22 cellular contexts compared by ENCODE assay signal in genomic region chr6:37524025-37524647, GRCh38. TPM values are rescaled to one million over a fixed set of nuclear protein-coding genes. Genes with fewer than 3 reads are reported as not detected.
A peak's percentile ranks its signal among the peaks of the same experiment; 100 is the strongest.
DNase-seq lines count a peak whose midpoint lies in the region; ATAC-seq and TF ChIP-seq lines count a peak whose summit lies in the region.
"Had no signal": no experiment of that assay in that cellular context is flagged by ENCODE, and none has a peak within 500 bp of the region (broad histone marks: within the 10 kb centered on the region; RNA-seq: fewer than 3 reads in every experiment).

No MANE protein-coding gene starts in this region.

- H3K4me2 ChIP-seq in PC-3 (ENCODE audit: low read length) (peak overlapping the region; percentile 86), skeletal muscle satellite cell (ENCODE audit: low read length) (peak overlapping the region; percentile 48)
- H3K4me2 ChIP-seq: neural progenitor cell had no signal

- no peaks in the 10 kb centered on the region for H3K9me2 ChIP-seq in PC-3 (replicated peaks; ENCODE audit: low read length)

- no peaks in the 10 kb centered on the region for H3K36me3 ChIP-seq in PC-3 (ENCODE audit: low read depth, low read length)
- no peaks in the 10 kb centered on the region for H3K36me3 ChIP-seq in skeletal muscle satellite cell (ENCODE audit: insufficient read depth, low read length)
- H3K36me3 ChIP-seq: neural progenitor cell, upper lobe of left lung had no signal

- ATAC-seq in PC-3 (peak; percentile 77), GM19463 (IDR thresholded peaks at IDR 0.05; ENCODE audit: unreplicated experiment) (no peak), GM18502 (IDR thresholded peaks at IDR 0.05; ENCODE audit: poor library complexity, unreplicated experiment) (no peak)
- ATAC-seq: body of pancreas had no signal

- intact Hi-C loops in PC-3 (cut with micrococcal nuclease), result no loop called here

- no peak for TF ChIP-seq CTCF in PC-3 (conservative IDR thresholded peaks at IDR 0.05; ENCODE audit: low read depth, low read length)
- no peak for TF ChIP-seq CTCF in choroid plexus epithelial cell (conservative IDR thresholded peaks at IDR 0.05; ENCODE audit: low read depth, low read length)

- H3K4me3 ChIP-seq in PC-3 (ENCODE audit: low read length), result peak overlapping the region; percentile 53; the same call in 1 of the 2 replicates
- H3K4me3 ChIP-seq in choroid plexus epithelial cell (ENCODE audit: low read depth, low read length), result no peak overlapping the region
- no peak overlapping the region for H3K4me3 ChIP-seq in skeletal muscle satellite cell (ENCODE audit: low read length)
- H3K4me3 ChIP-seq: body of pancreas, neural progenitor cell, upper lobe of left lung had no signal

- H3K27me3 ChIP-seq in PC-3 (ENCODE audit: low read length), result no peaks in the 10 kb centered on the region
- peaks cover 38% of the 10 kb centered on the region for H3K27me3 ChIP-seq in skeletal muscle satellite cell (ENCODE audit: control insufficient read depth, insufficient read depth, low read length)
- H3K27me3 ChIP-seq: body of pancreas, upper lobe of left lung had no signal

- peak; percentile 29 for DNase-seq in NCI-H82 (lab: John Stamatoyannopoulos, UW)
- no peak for DNase-seq in NCI-H82 treated with DMSO at 0.1 percent for 48 hours (lab: John Stamatoyannopoulos, UW; ENCODE audit: unreplicated experiment)
- peak; percentile 77 for DNase-seq in PC-3
- peak; percentile 42 for DNase-seq in choroid plexus epithelial cell (ENCODE audit: low read depth)
- DNase-seq in mesenteric fat pad (ENCODE audit: low spot score), result no peak
- DNase-seq: 8988T; activated CD4-positive, alpha-beta T cell treated with anti-CD3 and anti-CD28 coated beads for 48 hours; activated naive CD4-positive, alpha-beta T cell treated with anti-CD3 and anti-CD28 coated beads for 36 hours; body of pancreas; DND-41; effector memory CD4-positive, alpha-beta T cell; MV-4-11; NCI-H2081; NCI-H524 treated with DMSO at 0.1 percent for 48 hours; OCI-M1; stimulated activated CD4-positive, alpha-beta T cell treated with anti-CD3 and anti-CD28 coated beads, Interleukin-15, amount 100 ng/mL, for 24 hours; upper lobe of left lung had no signal

- H3F3A ChIP-seq in PC-3 (ENCODE audit: low read length, unreplicated experiment), result peaks cover 10% of the 10 kb centered on the region

- H3K27ac ChIP-seq in PC-3 (ENCODE audit: low read length), result peak overlapping the region; percentile 69
- H3K27ac ChIP-seq: body of pancreas, C4-2B, neural progenitor cell, upper lobe of left lung had no signal

- BruUV-seq in PC-3 (replicated peaks; lab: Mats Ljungman, UMichigan), result no TSS peak

- peak overlapping the region; percentile 78 for H2AFZ ChIP-seq in PC-3 (ENCODE audit: low read length)
- H2AFZ ChIP-seq: neural progenitor cell had no signal

- peaks cover 19% of the 10 kb centered on the region for H3K4me1 ChIP-seq in PC-3 (ENCODE audit: insufficient read depth, low read length)
- peaks cover 11% of the 10 kb centered on the region for H3K4me1 ChIP-seq in skeletal muscle satellite cell (ENCODE audit: control insufficient read depth, insufficient read depth, low read length)
- H3K4me1 ChIP-seq: body of pancreas, neural progenitor cell, upper lobe of left lung had no signal

- H3K79me2 ChIP-seq in PC-3 (ENCODE audit: low read length), result no peaks in the 10 kb centered on the region

- no peaks in the 10 kb centered on the region for H4K20me1 ChIP-seq in PC-3 (ENCODE audit: low read length)

- CTCF ChIA-PET in PC-3 (lab: Charles Lee), result no interaction called here

- H3K9me3 ChIP-seq in PC-3 (ENCODE audit: low read length), result no peaks in the 10 kb centered on the region
- no peaks in the 10 kb centered on the region for H3K9me3 ChIP-seq in skeletal muscle satellite cell (replicated peaks; ENCODE audit: low read length)
- H3K9me3 ChIP-seq: body of pancreas, upper lobe of left lung had no signal

- H3K9ac ChIP-seq in PC-3 (ENCODE audit: low read length) (peak overlapping the region; percentile 12; the same call in 1 of the 2 replicates), skeletal muscle satellite cell (ENCODE audit: low read depth, low read length) (no peak overlapping the region)
- H3K9ac ChIP-seq: neural progenitor cell had no signal

- POLR2A ChIA-PET in PC-3 (lab: Charles Lee; ENCODE audit: unreplicated experiment), result no interaction called here

RNA-seq across cellular contexts. Expression of gene CCDC167, which starts 24.4 kb away (rescaled TPM):
- total RNA-seq in PC-3 (2014; rRNA removed), result 54.1 and 56.9 TPM in 2 replicates
- total RNA-seq in skeletal muscle satellite cell (2012; rRNA removed), result 31.5 and 32.7 TPM in 2 replicates
- total RNA-seq in mesenteric fat pad, result 14.6 TPM

Comparison
In these comparisons a context has a peak if more than half of its experiments do, and no peak if none do; other contexts are left out.
1. DNase-seq: peak in NCI-H82 (single experiment), PC-3 (single experiment) and choroid plexus epithelial cell (single experiment); none in NCI-H82 treated with DMSO at 0.1 percent for 48 hours (single experiment) and mesenteric fat pad (single experiment).